22 cellular contexts compared by ENCODE assay signal in genomic region chr12:72622556-72622955, GRCh38.
DNase-seq lines count a peak whose midpoint lies in the region; ATAC-seq and TF ChIP-seq lines count a peak whose summit lies in the region.
"Had no signal": no experiment of that assay in that cellular context is flagged by ENCODE, and none has a peak within 500 bp of the region (broad histone marks: within the 10 kb centered on the region; RNA-seq: fewer than 3 reads in every experiment).

No MANE protein-coding gene starts in this region.

- H4K8ac ChIP-seq in mesenchymal stem cell (ENCODE audit: low read length): no peak overlapping the region

- H3K18ac ChIP-seq in mesenchymal stem cell (ENCODE audit: low read depth in 1 of 2, low read length in 2 of 2): no peak overlapping the region

- H3K27ac ChIP-seq in mesenchymal stem cell (ENCODE audit: low read length, poor library complexity, severe bottlenecking) (peak overlapping the region; percentile 94), testis (no peak overlapping the region)
- H3K27ac ChIP-seq: neutrophil, tibial artery, WERI-Rb-1 had no signal

- H3K36me3 ChIP-seq in mesenchymal stem cell (ENCODE audit: control insufficient read depth in 1 of 2, insufficient read depth in 2 of 2, low read depth in 1 of 2, low read length in 2 of 2) (no peaks in the 10 kb centered on the region), testis (ENCODE audit: low read depth, missing control alignments) (no peaks in the 10 kb centered on the region)
- H3K36me3 ChIP-seq: neutrophil, tibial artery, WERI-Rb-1 had no signal

- H3K79me1 ChIP-seq in mesenchymal stem cell (replicated peaks; ENCODE audit: low read length, poor library complexity, severe bottlenecking): no peaks in the 10 kb centered on the region

- intact Hi-C loops in testis (cut with DNase I; ENCODE audit: low total_unique reads): no loop called here

- WGBS in mesenchymal stem cell: 98% methylated on average over 2 of the region's 3 CpGs
- WGBS in testis, 2 donors: 69 to 77% methylated on average over 3 of the region's 3 CpGs

- ATAC-seq in GM18907 (IDR thresholded peaks at IDR 0.05; ENCODE audit: unreplicated experiment): peak; percentile 89
- peak; percentile 50 for ATAC-seq in HG02678 (IDR thresholded peaks at IDR 0.05; ENCODE audit: unreplicated experiment)
- ATAC-seq in HG03378 (IDR thresholded peaks at IDR 0.05; ENCODE audit: unreplicated experiment): peak; percentile 87

- H3K4me3 ChIP-seq in mesenchymal stem cell (ENCODE audit: insufficient read depth in 1 of 2, low read depth in 1 of 2, low read length in 2 of 2) (no peak overlapping the region), testis (no peak overlapping the region)
- H3K4me3 ChIP-seq: smooth muscle cell, tibial artery had no signal

- no peak for TF ChIP-seq CTCF in testis (IDR thresholded peaks at IDR 0.05)

- no peak overlapping the region for H2BK120ac ChIP-seq in mesenchymal stem cell (ENCODE audit: low read depth, low read length)

- H3K14ac ChIP-seq in mesenchymal stem cell (ENCODE audit: low read length in 2 of 2): no peak overlapping the region

- H2AK5ac ChIP-seq in mesenchymal stem cell (ENCODE audit: low read length, severe bottlenecking): no peak overlapping the region

- H3K9me3 ChIP-seq in mesenchymal stem cell (ENCODE audit: control insufficient read depth, low read length): no peaks in the 10 kb centered on the region
- H3K9me3 ChIP-seq in testis: no peaks in the 10 kb centered on the region
- H3K9me3 ChIP-seq: neutrophil, tibial artery had no signal

- H3K27me3 ChIP-seq in mesenchymal stem cell (ENCODE audit: control insufficient read depth in 1 of 2, insufficient read depth in 1 of 2, low read length in 2 of 2) (no peaks in the 10 kb centered on the region), testis (no peaks in the 10 kb centered on the region)
- H3K27me3 ChIP-seq: neutrophil, tibial artery had no signal

- H3K9ac ChIP-seq in mesenchymal stem cell (ENCODE audit: low read length): no peak overlapping the region

- no peaks in the 10 kb centered on the region for H3K4me1 ChIP-seq in mesenchymal stem cell (ENCODE audit: control insufficient read depth, insufficient read depth, low read depth, low read length)
- H3K4me1 ChIP-seq in testis: no peaks in the 10 kb centered on the region
- H3K4me1 ChIP-seq: tibial artery had no signal

- H2BK12ac ChIP-seq in mesenchymal stem cell (ENCODE audit: low read length in 2 of 2): no peak overlapping the region

- no peak overlapping the region for H4K91ac ChIP-seq in mesenchymal stem cell (ENCODE audit: low read length)

- H2AFZ ChIP-seq in mesenchymal stem cell (ENCODE audit: low read depth, low read length): no peak overlapping the region

- DNase-seq in mesenchymal stem cell (no peak), NCI-H187 treated with DMSO at 0.1 percent for 48 hours (lab: John Stamatoyannopoulos, UW) (no peak), testis (no peak), NCI-H510A (lab: John Stamatoyannopoulos, UW) (no peak), NCI-H146 treated with DMSO at 0.1 percent for 48 hours (lab: John Stamatoyannopoulos, UW; ENCODE audit: unreplicated experiment) (no peak)
- DNase-seq: activated CD8-positive, alpha-beta memory T cell treated with anti-CD3 and anti-CD28 coated beads, Interleukin-2, amount 50 U/mL, for 4 hours; activated gamma-delta T cell treated with Interleukin-2 at 50 U/mL for 16 hours; CD4-positive, CD25-positive, alpha-beta regulatory T cell; DMS53; H7; NCI-H1105; NCI-H446 treated with DMSO at 0.1 percent for 48 hours; stimulated activated CD4-positive, alpha-beta T cell treated with anti-CD3 and anti-CD28 coated beads, Interleukin-2, amount 100 ng/mL, for 48 hours; stimulated activated naive CD4-positive, alpha-beta T cell treated with Interleukin-2 at 50 U/mL for 16 hours; T-helper 2 cell; tibial artery; WERI-Rb-1 had no signal

- no peak overlapping the region for H3K23ac ChIP-seq in mesenchymal stem cell (ENCODE audit: low read length in 2 of 2)

- H3K4ac ChIP-seq in mesenchymal stem cell (ENCODE audit: low read depth in 1 of 2, low read length in 2 of 2): no peak overlapping the region

- no peak for TF ChIP-seq POLR2A in testis (IDR thresholded peaks at IDR 0.05)

- H2BK5ac ChIP-seq in mesenchymal stem cell (ENCODE audit: low read depth, low read length, poor library complexity, severe bottlenecking): no peak overlapping the region

- H3K4me2 ChIP-seq in mesenchymal stem cell (ENCODE audit: low read length, poor library complexity, severe bottlenecking): peak overlapping the region; percentile 43
- H3K4me2 ChIP-seq: smooth muscle cell had no signal

- H2BK15ac ChIP-seq in mesenchymal stem cell (ENCODE audit: low read depth, poor library complexity, severe bottlenecking): no peak overlapping the region
